In genomic region chr13:93562676-93563075, GRCh38 we compare ENCODE assay signal across 29 cellular contexts.
"Had no signal": no experiment of that assay in that cellular context is flagged by ENCODE, and none has a peak within 500 bp of the region (broad histone marks: within the 10 kb centered on the region; RNA-seq: fewer than 3 reads in every experiment).

No MANE protein-coding gene starts in this region.

- H3K27me3 ChIP-seq: gastroesophageal sphincter, left lung, uterus had no signal

- DNase-seq: activated CD4-positive, alpha-beta T cell treated with anti-CD3 and anti-CD28 coated beads for 36 hours; activated CD4-positive, CD25-positive, alpha-beta regulatory T cell; activated CD8-positive, alpha-beta memory T cell treated with anti-CD3 and anti-CD28 coated beads, Interleukin-2, amount 10 ng/mL, durations not matched to agents 7 days and 5 days; activated CD8-positive, alpha-beta T cell treated with anti-CD3 and anti-CD28 coated beads, Interleukin-2, amount 10 ng/mL, durations not matched to agents 7 days and 5 days; activated naive CD4-positive, alpha-beta T cell; activated T-cell treated with anti-CD3 and anti-CD28 coated beads, Interleukin-2, amount 50 U/mL, for 72 hours; dermis blood vessel endothelial cell; effector CD4-positive, alpha-beta T cell; erythroblast; head of caudate nucleus; hypothalamus; kidney glomerular epithelial cell; left lung; lower lobe of right lung; mucosa of descending colon; posterior cingulate gyrus; retina; stimulated activated CD4-positive, alpha-beta T cell treated with anti-CD3 and anti-CD28 coated beads, Interleukin-4, amount 100 ng/mL, for 24 hours; stimulated activated naive CD8-positive, alpha-beta T cell treated with anti-CD3 and anti-CD28 coated beads, Interleukin-15, amount 100 ng/mL, for 72 hours; substantia nigra; T-helper 1 cell; uterus had no signal

- H3K9me3 ChIP-seq: gastroesophageal sphincter, lower lobe of right lung, mucosa of descending colon, uterus had no signal

- FAIRE-seq: colon, endometrium had no signal

- H3K4me3 ChIP-seq: gastroesophageal sphincter, left lung, lower lobe of right lung, mucosa of descending colon, skin epidermis, uterus had no signal

- ATAC-seq: activated CD4-positive, alpha-beta T cell treated with anti-CD3 and anti-CD28 coated beads for 36 hours; activated CD8-positive, alpha-beta memory T cell treated with anti-CD3 and anti-CD28 coated beads, Interleukin-2, amount 10 ng/mL, durations not matched to agents 7 days and 5 days; activated CD8-positive, alpha-beta T cell treated with anti-CD3 and anti-CD28 coated beads, Interleukin-2, amount 10 ng/mL, durations not matched to agents 7 days and 5 days; activated naive CD4-positive, alpha-beta T cell treated with anti-CD3 and anti-CD28 coated beads, Interleukin-2, amount 50 U/mL, for 72 hours; activated T-cell treated with anti-CD3 and anti-CD28 coated beads, Interleukin-2, amount 50 U/mL, for 72 hours; gastroesophageal sphincter; left lung; lower lobe of right lung; mucosa of descending colon; sciatic nerve; stimulated activated memory B cell treated with anti-CD40 and anti-IgM and Interleukin-4, amounts not matched to agents 10 μg/mL and 1 μg/mL and 100 μg/mL, for 72 hours; stimulated activated naive CD8-positive, alpha-beta T cell treated with anti-CD3 and anti-CD28 coated beads, Interleukin-15, amount 100 ng/mL, for 72 hours had no signal

- H3K4me1 ChIP-seq: gastroesophageal sphincter, left lung, lower lobe of right lung, uterus had no signal

- H3K27ac ChIP-seq: gastroesophageal sphincter, left lung, lower lobe of right lung, skin epidermis, uterus had no signal

- H3K36me3 ChIP-seq: gastroesophageal sphincter, left lung, lower lobe of right lung, uterus had no signal
